3 cellular contexts compared by ENCODE assay signal in the genomic region with DNA sequence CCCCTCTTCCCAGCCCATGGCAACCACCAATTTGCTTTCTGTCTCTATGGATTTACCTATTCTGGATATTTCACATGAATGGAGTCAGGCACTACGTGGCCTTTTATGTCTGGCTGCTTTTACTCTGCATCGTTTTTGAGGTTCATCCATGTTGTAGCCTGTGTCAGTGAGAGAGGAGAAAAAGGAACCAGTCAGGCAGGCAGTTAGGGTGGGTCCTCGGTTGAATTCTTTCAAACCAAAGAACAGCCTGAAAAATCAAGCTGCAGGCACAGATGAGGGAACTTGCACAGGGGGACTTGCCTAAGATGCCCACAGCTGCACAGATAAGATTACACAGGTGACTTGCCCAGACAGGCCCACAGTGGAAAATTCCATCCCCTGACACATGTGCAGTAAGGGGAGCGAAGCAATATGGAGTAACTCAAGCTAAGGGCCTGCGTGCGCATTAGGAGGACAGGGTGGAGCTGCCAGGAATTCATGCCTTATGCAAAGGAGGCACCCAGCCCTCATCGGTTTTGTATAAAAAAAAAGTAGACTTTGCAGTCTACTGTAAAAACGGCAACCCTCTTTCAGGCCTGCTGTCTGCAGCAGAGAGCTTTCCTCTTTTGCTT.
TF ChIP-seq lines count a peak whose summit lies in the region.

No MANE protein-coding gene starts in this region.

TF ChIP-seq in GM23338, 12 proteins besides CTCF, POLR2A, EP300 and RAD21:
- TF ChIP-seq JUNB (IDR thresholded peaks at IDR 0.05; ENCODE audit: unreplicated experiment) (no peak), STAT1 (IDR thresholded peaks at IDR 0.05; ENCODE audit: unreplicated experiment) (no peak), ZNF331 (CRISPR knock-in tag; IDR thresholded peaks at IDR 0.05; ENCODE audit: low read depth) (no peak), NANOG (IDR thresholded peaks at IDR 0.05; ENCODE audit: borderline replicate concordance) (no peak), ZNF114 (CRISPR knock-in tag; IDR thresholded peaks at IDR 0.05) (no peak), POLR2AphosphoS5 (IDR thresholded peaks at IDR 0.05; ENCODE audit: low read depth) (no peak)

TF ChIP-seq in HEK293, 187 proteins besides CTCF, POLR2A, EP300 and RAD21:
- TF ChIP-seq ZNF24 (tag by site-specific recombination; IDR thresholded peaks at IDR 0.05) (no peak), SETDB1 (IDR thresholded peaks at IDR 0.05; ENCODE audit: insufficient read length, low read length) (peak; percentile 58)

TF ChIP-seq in H1, 55 proteins besides CTCF, POLR2A, EP300 and RAD21:
- TF ChIP-seq, protein P1, sequence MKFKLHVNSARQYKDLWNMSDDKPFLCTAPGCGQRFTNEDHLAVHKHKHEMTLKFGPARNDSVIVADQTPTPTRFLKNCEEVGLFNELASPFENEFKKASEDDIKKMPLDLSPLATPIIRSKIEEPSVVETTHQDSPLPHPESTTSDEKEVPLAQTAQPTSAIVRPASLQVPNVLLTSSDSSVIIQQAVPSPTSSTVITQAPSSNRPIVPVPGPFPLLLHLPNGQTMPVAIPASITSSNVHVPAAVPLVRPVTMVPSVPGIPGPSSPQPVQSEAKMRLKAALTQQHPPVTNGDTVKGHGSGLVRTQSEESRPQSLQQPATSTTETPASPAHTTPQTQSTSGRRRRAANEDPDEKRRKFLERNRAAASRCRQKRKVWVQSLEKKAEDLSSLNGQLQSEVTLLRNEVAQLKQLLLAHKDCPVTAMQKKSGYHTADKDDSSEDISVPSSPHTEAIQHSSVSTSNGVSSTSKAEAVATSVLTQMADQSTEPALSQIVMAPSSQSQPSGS (IDR thresholded peaks at IDR 0.05; ENCODE audit: low read length) = no peak
- TF ChIP-seq TEAD4 (IDR thresholded peaks at IDR 0.05; ENCODE audit: low read depth, low read length) (no peak), JUND (IDR thresholded peaks at IDR 0.05; ENCODE audit: low read length) (no peak), HDAC2 (IDR thresholded peaks at IDR 0.05; ENCODE audit: borderline replicate concordance in 1 of 2, low read depth in 2 of 2, low read length in 2 of 2) (no peak), CHD1 (IDR thresholded peaks at IDR 0.05; ENCODE audit: low read depth, low read length) (no peak), SP4 (IDR thresholded peaks at IDR 0.05; ENCODE audit: low read length) (no peak), GTF2F1 (IDR thresholded peaks at IDR 0.05; ENCODE audit: borderline replicate concordance, low read depth, low read length) (no peak), SP1 (IDR thresholded peaks at IDR 0.05; ENCODE audit: low read depth, low read length) (no peak), TBP (IDR thresholded peaks at IDR 0.05; ENCODE audit: low read depth, low read length) (no peak), CHD7 (IDR thresholded peaks at IDR 0.05; ENCODE audit: insufficient replicate concordance, low read length) (no peak), TAF7 (optimal IDR thresholded peaks at IDR 0.05; ENCODE audit: borderline replicate concordance, low read depth, low read length) (no peak), CHD2 (IDR thresholded peaks at IDR 0.05; ENCODE audit: low read length) (no peak), ASH2L (IDR thresholded peaks at IDR 0.05; ENCODE audit: low read length) (no peak), CEBPB (IDR thresholded peaks at IDR 0.05; ENCODE audit: low read depth, low read length) (no peak), EGR1 (IDR thresholded peaks at IDR 0.05; ENCODE audit: borderline replicate concordance, low read depth, low read length) (no peak), ATF3 (IDR thresholded peaks at IDR 0.05; ENCODE audit: insufficient read depth, low read depth, low read length) (no peak), SUZ12 (IDR thresholded peaks at IDR 0.05; ENCODE audit: low read length) (no peak), RNF2 (IDR thresholded peaks at IDR 0.05; ENCODE audit: borderline replicate concordance, low read depth, low read length, missing control alignments, poor library complexity, severe bottlenecking) (no peak), RBBP5 (IDR thresholded peaks at IDR 0.05; ENCODE audit: borderline replicate concordance, low read depth, low read length) (no peak)
TF ChIP-seq in H1: peak in this region for 0.
